In the genomic region with DNA sequence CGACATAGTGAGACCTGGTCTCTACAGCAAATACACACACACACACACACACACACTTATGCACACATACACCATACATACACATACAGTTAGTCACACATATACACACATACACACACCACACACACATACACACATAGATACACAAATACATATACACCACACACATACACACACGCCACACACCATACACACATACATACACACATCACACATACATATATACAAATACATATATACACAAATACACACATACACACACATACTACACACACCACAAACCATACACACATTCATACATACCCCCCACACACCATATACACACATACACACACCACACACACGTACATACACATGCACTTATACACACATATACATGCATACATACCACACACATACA, we compare ENCODE assay signal across 16 cellular contexts. TPM values are rescaled to one million over a fixed set of nuclear protein-coding genes. Genes with fewer than 3 reads are reported as not detected.
DNase-seq lines count a peak whose midpoint lies in the region; ATAC-seq and TF ChIP-seq lines count a peak whose summit lies in the region.
"Had no signal": no experiment of that assay in that cellular context is flagged by ENCODE, and none has a peak within 500 bp of the region (broad histone marks: within the 10 kb centered on the region; RNA-seq: fewer than 3 reads in every experiment).

No MANE protein-coding gene starts in this region.

- peak overlapping the region; percentile 49 for H3K27ac Mint-ChIP-seq in activated T-helper 1 cell treated with anti-CD3 and anti-CD28 coated beads, Interleukin-12 subunit alpha, Interleukin-12 subunit beta, Interleukin-2, Interleukin-4 antibody, amounts not matched to agents 30 ng/mL and 10 ng/mL and 1 ng/mL, durations not matched to agents 14 hours and 24 hours and 36 hours
- no peak overlapping the region for H3K27ac Mint-ChIP-seq in stimulated activated naive B cell treated with anti-CD40 and anti-IgM and Interleukin-4, amounts not matched to agents 10 μg/mL and 1 μg/mL and 100 μg/mL, for 72 hours
- H3K27ac Mint-ChIP-seq: GM23338 had no signal

- H3K4me1 Mint-ChIP-seq in activated T-helper 1 cell treated with anti-CD3 and anti-CD28 coated beads, Interleukin-12 subunit alpha, Interleukin-12 subunit beta, Interleukin-2, Interleukin-4 antibody, amounts not matched to agents 30 ng/mL and 10 ng/mL and 1 ng/mL, durations not matched to agents 14 hours and 24 hours and 36 hours (ENCODE audit: low read depth): peaks cover 65% of the 10 kb centered on the region
- peaks cover 0 to under 1% of the 10 kb centered on the region in 2 donors for H3K4me1 Mint-ChIP-seq in stimulated activated naive B cell treated with anti-CD40 and anti-IgM and Interleukin-4, amounts not matched to agents 10 μg/mL and 1 μg/mL and 100 μg/mL, for 72 hours

- H3K27me3 Mint-ChIP-seq in activated T-helper 1 cell treated with anti-CD3 and anti-CD28 coated beads, Interleukin-12 subunit alpha, Interleukin-12 subunit beta, Interleukin-2, Interleukin-4 antibody, amounts not matched to agents 30 ng/mL and 10 ng/mL and 1 ng/mL, durations not matched to agents 14 hours and 24 hours and 36 hours (ENCODE audit: insufficient read depth): no peaks in the 10 kb centered on the region
- H3K27me3 Mint-ChIP-seq in stimulated activated naive B cell treated with anti-CD40 and anti-IgM and Interleukin-4, amounts not matched to agents 10 μg/mL and 1 μg/mL and 100 μg/mL, for 72 hours: peaks cover 4 to 8% of the 10 kb centered on the region in 2 donors

- H3K36me3 ChIP-seq in right atrium auricular region (no peaks in the 10 kb centered on the region), left lung (peaks cover 0 to 17% of the 10 kb centered on the region in 2 donors), uterus (no peaks in the 10 kb centered on the region)

- intact Hi-C loops in Right ventricle myocardium superior (cut with DNase I): loop anchor here (10.0 kb wide), 1 partner anchor 57 kb away; no protein-coding TSS in a partner anchor
- intact Hi-C loops in activated T-helper 1 cell treated with anti-CD3 and anti-CD28 coated beads, Interleukin-12 subunit alpha, Interleukin-12 subunit beta, Interleukin-2, Interleukin-4 antibody, amounts not matched to agents 30 ng/mL and 10 ng/mL and 1 ng/mL, durations not matched to agents 14 hours and 24 hours and 36 hours (cut with micrococcal nuclease): no loop called here
- intact Hi-C loops in left lung (cut with DNase I): no loop called here
- intact Hi-C loops in uterus (cut with DNase I; ENCODE audit: low total_unique reads): no loop called here

- H3K4me3 ChIP-seq in right atrium auricular region (no peak overlapping the region), left lung (no peak overlapping the region), uterus (no peak overlapping the region)
- H3K4me3 ChIP-seq: BLaER1 treated with 17β-estradiol and CSF1 and Interleukin-3, amounts not matched to agents 10 nM and 100 nM; GM23338 had no signal

- H3K4me1 ChIP-seq in right atrium auricular region (peaks cover 0 to 73% of the 10 kb centered on the region in 2 donors), left lung (peaks cover 17 to 38% of the 10 kb centered on the region in 2 donors), uterus (peaks cover 4 to 10% of the 10 kb centered on the region in 2 donors)

- no peaks in the 10 kb centered on the region for H3K27me3 ChIP-seq in right atrium auricular region
- no peaks in the 10 kb centered on the region for H3K27me3 ChIP-seq in left lung
- H3K27me3 ChIP-seq in uterus: no peaks in the 10 kb centered on the region
- H3K27me3 ChIP-seq: BLaER1 treated with 17β-estradiol and CSF1 and Interleukin-3, amounts not matched to agents 10 nM and 100 nM had no signal

- H3K9me3 Mint-ChIP-seq in activated T-helper 1 cell treated with anti-CD3 and anti-CD28 coated beads, Interleukin-12 subunit alpha, Interleukin-12 subunit beta, Interleukin-2, Interleukin-4 antibody, amounts not matched to agents 30 ng/mL and 10 ng/mL and 1 ng/mL, durations not matched to agents 14 hours and 24 hours and 36 hours: no peaks in the 10 kb centered on the region
- H3K9me3 Mint-ChIP-seq in stimulated activated naive B cell treated with anti-CD40 and anti-IgM and Interleukin-4, amounts not matched to agents 10 μg/mL and 1 μg/mL and 100 μg/mL, for 72 hours: no peaks in the 10 kb centered on the region
- H3K9me3 Mint-ChIP-seq: GM23338 had no signal

- peak overlapping the region; percentile 88 to 96 for H3K27ac ChIP-seq in right atrium auricular region
- peak overlapping the region; percentile 60 to 67 for H3K27ac ChIP-seq in left lung
- peak overlapping the region; percentile 84 to 88 for H3K27ac ChIP-seq in uterus

- no peak for TF ChIP-seq POLR2A in uterus (IDR thresholded peaks at IDR 0.05)

- H3K36me3 Mint-ChIP-seq in activated T-helper 1 cell treated with anti-CD3 and anti-CD28 coated beads, Interleukin-12 subunit alpha, Interleukin-12 subunit beta, Interleukin-2, Interleukin-4 antibody, amounts not matched to agents 30 ng/mL and 10 ng/mL and 1 ng/mL, durations not matched to agents 14 hours and 24 hours and 36 hours (ENCODE audit: low read depth): peaks cover 44% of the 10 kb centered on the region
- H3K36me3 Mint-ChIP-seq in stimulated activated naive B cell treated with anti-CD40 and anti-IgM and Interleukin-4, amounts not matched to agents 10 μg/mL and 1 μg/mL and 100 μg/mL, for 72 hours: no peaks in the 10 kb centered on the region

- ATAC-seq in Right ventricle myocardium superior (ENCODE audit: poor library complexity) (no peak), left lung (no peak)
- no peak for ATAC-seq in stimulated activated naive B cell treated with anti-CD40 and anti-IgM and Interleukin-4, amounts not matched to agents 10 μg/mL and 1 μg/mL and 100 μg/mL, for 72 hours (replicated peaks)

- H3K4me3 Mint-ChIP-seq in activated T-helper 1 cell treated with anti-CD3 and anti-CD28 coated beads, Interleukin-12 subunit alpha, Interleukin-12 subunit beta, Interleukin-2, Interleukin-4 antibody, amounts not matched to agents 30 ng/mL and 10 ng/mL and 1 ng/mL, durations not matched to agents 14 hours and 24 hours and 36 hours: no peak overlapping the region
- H3K4me3 Mint-ChIP-seq in stimulated activated naive B cell treated with anti-CD40 and anti-IgM and Interleukin-4, amounts not matched to agents 10 μg/mL and 1 μg/mL and 100 μg/mL, for 72 hours: no peak overlapping the region
- H3K4me3 Mint-ChIP-seq: GM23338 had no signal

- peaks cover 0 to 3% of the 10 kb centered on the region in 2 donors for H3K9me3 ChIP-seq in right atrium auricular region
- peaks cover 0 to 2% of the 10 kb centered on the region in 2 donors for H3K9me3 ChIP-seq in left lung
- no peaks in the 10 kb centered on the region for H3K9me3 ChIP-seq in uterus

- no peak for TF ChIP-seq CTCF in right atrium auricular region (IDR thresholded peaks at IDR 0.05)
- no peak for TF ChIP-seq CTCF in left lung (IDR thresholded peaks at IDR 0.05)
- TF ChIP-seq CTCF in uterus (IDR thresholded peaks at IDR 0.05): no peak

- DNase-seq in right atrium auricular region (ENCODE audit: low spot score) (no peak), Right ventricle myocardium superior (no peak), left lung (no peak), uterus (no peak), NCI-H82 (lab: John Stamatoyannopoulos, UW) (no peak), NCI-H2029 (lab: John Stamatoyannopoulos, UW) (no peak)
- DNase-seq in activated T-helper 1 cell treated with anti-CD3 and anti-CD28 coated beads, Interleukin-12 subunit alpha, Interleukin-12 subunit beta, Interleukin-2, Interleukin-4 antibody, amounts not matched to agents 30 ng/mL and 10 ng/mL and 1 ng/mL, durations not matched to agents 14 hours and 24 hours and 36 hours (ENCODE audit: low spot score): no peak
- no peak for DNase-seq in stimulated activated naive B cell treated with anti-CD40 and anti-IgM and Interleukin-4, amounts not matched to agents 10 μg/mL and 1 μg/mL and 100 μg/mL, for 72 hours
- DNase-seq: activated CD4-positive, alpha-beta T cell treated with anti-CD3 and anti-CD28 coated beads for 1 hour; Karpas-422; midbrain; NCI-H1436 treated with DMSO at 0.1 percent for 48 hours; NCI-H524; substantia nigra had no signal

RNA-seq across cellular contexts. Expression of a gene that starts 57.7 kb away (rescaled TPM):
- total RNA-seq in right atrium auricular region: 10 to 100 TPM; 77.6 to 84.5 TPM
- total RNA-seq in Right ventricle myocardium superior: 34.8 TPM
- total RNA-seq in activated T-helper 1 cell treated with anti-CD3 and anti-CD28 coated beads, Interleukin-12 subunit alpha, Interleukin-12 subunit beta, Interleukin-2, Interleukin-4 antibody, amounts not matched to agents 30 ng/mL and 10 ng/mL and 1 ng/mL, durations not matched to agents 14 hours and 24 hours and 36 hours: 595 and 619 TPM in 2 replicates
- total RNA-seq in left lung: 100 to 1,000 TPM; 242 to 293 TPM
- 100 to 1,000 TPM in 1 of 4 donors, 10 to 100 TPM in 3; 29.6 to 139 (median 53.1) TPM for total RNA-seq in uterus
